In the genomic region with DNA sequence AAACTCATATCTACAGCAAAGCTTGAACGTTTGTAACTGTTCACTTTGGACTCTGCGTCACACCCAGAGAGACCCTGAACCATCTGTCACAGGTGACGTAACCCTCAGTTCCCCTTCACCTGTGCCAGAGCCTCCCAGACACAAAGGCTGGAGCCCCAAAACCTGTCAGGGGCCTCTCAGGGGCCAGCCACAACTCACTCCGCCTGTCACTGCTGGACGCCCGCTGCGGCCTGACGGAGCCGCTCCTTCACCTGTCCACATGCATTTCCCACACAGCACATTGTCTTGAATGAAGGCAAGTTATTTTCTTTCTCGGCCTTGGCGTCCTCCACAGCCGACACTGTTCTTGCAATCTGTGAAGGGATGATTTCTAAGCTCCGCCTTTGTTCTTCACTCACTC, we compare ENCODE assay signal across 19 cellular contexts. TPM values are rescaled to one million over a fixed set of nuclear protein-coding genes. Genes with fewer than 3 reads are reported as not detected.
DNase-seq lines count a peak whose midpoint lies in the region; ATAC-seq and TF ChIP-seq lines count a peak whose summit lies in the region.
"Had no signal": no experiment of that assay in that cellular context is flagged by ENCODE, and none has a peak within 500 bp of the region (broad histone marks: within the 10 kb centered on the region; RNA-seq: fewer than 3 reads in every experiment).

No MANE protein-coding gene starts in this region.

- TF ChIP-seq CTCF in CD14-positive monocyte (IDR thresholded peaks at IDR 0.05): no peak
- TF ChIP-seq CTCF in neural progenitor cell (IDR thresholded peaks at IDR 0.05): no peak

- H3K4me3 Mint-ChIP-seq in CD14-positive monocyte: no peak overlapping the region
- H3K4me3 Mint-ChIP-seq in CD8-positive, alpha-beta memory T cell: peak overlapping the region; percentile 57 to 91 (median 69)
- H3K4me3 Mint-ChIP-seq in activated T-helper 17 cell treated with anti-CD3 and anti-CD28 coated beads, Interleukin-2, amount 50 U/mL, for 72 hours: peak overlapping the region; percentile 68
- H3K4me3 Mint-ChIP-seq in memory B cell: peak overlapping the region; percentile 38
- no peak overlapping the region for H3K4me3 Mint-ChIP-seq in neural progenitor cell

- no peak overlapping the region for H3K27ac ChIP-seq in CD8-positive, alpha-beta memory T cell (ENCODE audit: low read depth, low read length)
- H3K27ac ChIP-seq in neural progenitor cell: no peak overlapping the region
- H3K27ac ChIP-seq: esophagus muscularis mucosa, heart left ventricle, right lobe of liver, thyroid gland had no signal

- H3F3A ChIP-seq in neural progenitor cell (ENCODE audit: low read depth): peaks cover 13% of the 10 kb centered on the region

- H3K4me1 ChIP-seq in CD8-positive, alpha-beta memory T cell (ENCODE audit: insufficient read depth, low read length): peaks cover 89% of the 10 kb centered on the region
- H3K4me1 ChIP-seq in neural progenitor cell: peaks cover 27% of the 10 kb centered on the region

- H3K4me2 ChIP-seq in neural progenitor cell: no peak overlapping the region

- no peak for ATAC-seq in activated T-helper 17 cell treated with anti-CD3 and anti-CD28 coated beads, Interleukin-2, amount 50 U/mL, for 72 hours (replicated peaks)
- no peak for ATAC-seq in memory B cell (ENCODE audit: low read depth)
- ATAC-seq: heart left ventricle, right lobe of liver had no signal

- H4K20me1 ChIP-seq in neural progenitor cell (ENCODE audit: low read depth): peaks cover 7% of the 10 kb centered on the region

- DNase-seq in CD14-positive monocyte (ENCODE audit: low spot score): no peak
- DNase-seq in CD8-positive, alpha-beta memory T cell: no peak
- DNase-seq in memory B cell (ENCODE audit: low spot score in 2 of 2): no peak
- no peak for DNase-seq in neural progenitor cell (ENCODE audit: low spot score)
- no peak for DNase-seq in stimulated activated CD4-positive, alpha-beta T cell treated with anti-CD3 and anti-CD28 coated beads, Interleukin-1b, Interleukin-23, amount 100 ng/mL, for 48 hours
- no peak for DNase-seq in NCI-H146 (lab: John Stamatoyannopoulos, UW)
- DNase-seq: NCI-H1694, NCI-H510A treated with DMSO at 0.1 percent for 48 hours, thyroid gland had no signal

- H3K27ac Mint-ChIP-seq in CD14-positive monocyte (peak overlapping the region in 4 of 7 donors; percentile 33 to 83 (median 58)), memory B cell (peak overlapping the region; percentile 80), neural progenitor cell (no peak overlapping the region)
- peak overlapping the region; percentile 41 to 98 (median 90) for H3K27ac Mint-ChIP-seq in CD8-positive, alpha-beta memory T cell
- H3K27ac Mint-ChIP-seq in activated T-helper 17 cell treated with anti-CD3 and anti-CD28 coated beads, Interleukin-2, amount 50 U/mL, for 72 hours: peak overlapping the region; percentile 82

- H3K79me2 ChIP-seq in neural progenitor cell (ENCODE audit: low read depth): no peaks in the 10 kb centered on the region

- POLR2A ChIA-PET in CD8-positive, alpha-beta memory T cell (lab: Charles Lee): no interaction called here

- peaks cover 69% of the 10 kb centered on the region for H3K4me1 Mint-ChIP-seq in CD14-positive monocyte
- H3K4me1 Mint-ChIP-seq in CD8-positive, alpha-beta memory T cell: peaks cover 73 to 89% (median 80%) of the 10 kb centered on the region in 3 donors
- H3K4me1 Mint-ChIP-seq in activated T-helper 17 cell treated with anti-CD3 and anti-CD28 coated beads, Interleukin-2, amount 50 U/mL, for 72 hours: peaks cover 50% of the 10 kb centered on the region
- H3K4me1 Mint-ChIP-seq in memory B cell: peaks cover 54% of the 10 kb centered on the region
- H3K4me1 Mint-ChIP-seq in neural progenitor cell: peaks cover 65% of the 10 kb centered on the region

- no peak overlapping the region for H3K4me3 ChIP-seq in CD8-positive, alpha-beta memory T cell (ENCODE audit: low read length)
- no peak overlapping the region for H3K4me3 ChIP-seq in neural progenitor cell
- H3K4me3 ChIP-seq: esophagus muscularis mucosa, heart left ventricle, right lobe of liver, thyroid gland had no signal

- CTCF ChIA-PET in CD8-positive, alpha-beta memory T cell (lab: Charles Lee): interaction anchor here (1.3 to 9.0 kb wide), 2 partner anchors 13 to 104 kb away, joined by 3 to 60 read pairs; no protein-coding TSS in a partner anchor

- intact Hi-C loops in CD14-positive monocyte (cut with micrococcal nuclease): no loop called here

- H3K9me3 Mint-ChIP-seq in CD14-positive monocyte (no peaks in the 10 kb centered on the region), memory B cell (no peaks in the 10 kb centered on the region), neural progenitor cell (no peaks in the 10 kb centered on the region)
- no peaks in the 10 kb centered on the region for H3K9me3 Mint-ChIP-seq in CD8-positive, alpha-beta memory T cell
- H3K9me3 Mint-ChIP-seq in activated T-helper 17 cell treated with anti-CD3 and anti-CD28 coated beads, Interleukin-2, amount 50 U/mL, for 72 hours: no peaks in the 10 kb centered on the region

- no peaks in the 10 kb centered on the region for H3K27me3 ChIP-seq in CD8-positive, alpha-beta memory T cell (ENCODE audit: insufficient read depth, low read length, poor library complexity, severe bottlenecking)
- peaks cover 17% of the 10 kb centered on the region for H3K27me3 ChIP-seq in neural progenitor cell
- H3K27me3 ChIP-seq: esophagus muscularis mucosa, heart left ventricle, right lobe of liver, thyroid gland had no signal

- H2AFZ ChIP-seq in neural progenitor cell (replicated peaks): no peak overlapping the region

- H3K9me3 ChIP-seq in CD8-positive, alpha-beta memory T cell (ENCODE audit: low read length): no peaks in the 10 kb centered on the region
- H3K9me3 ChIP-seq in neural progenitor cell (ENCODE audit: low read depth): no peaks in the 10 kb centered on the region
- H3K9me3 ChIP-seq: esophagus muscularis mucosa, heart left ventricle, right lobe of liver, thyroid gland had no signal

- H3K36me3 Mint-ChIP-seq in CD14-positive monocyte (peaks cover 43 to 45% of the 10 kb centered on the region in 2 donors), memory B cell (peaks cover 7% of the 10 kb centered on the region), neural progenitor cell (peaks cover 4% of the 10 kb centered on the region)
- peaks cover 12 to 68% (median 17%) of the 10 kb centered on the region in 3 donors for H3K36me3 Mint-ChIP-seq in CD8-positive, alpha-beta memory T cell
- H3K36me3 Mint-ChIP-seq in activated T-helper 17 cell treated with anti-CD3 and anti-CD28 coated beads, Interleukin-2, amount 50 U/mL, for 72 hours (ENCODE audit: low read depth): peaks cover 56% of the 10 kb centered on the region

- no peak overlapping the region for H3K9ac ChIP-seq in neural progenitor cell

- H3K27me3 Mint-ChIP-seq in CD14-positive monocyte (ENCODE audit: low read depth in 3 of 3): peaks cover 0 to 3% (median 2%) of the 10 kb centered on the region in 3 donors
- peaks cover 0 to 6% of the 10 kb centered on the region in 2 donors for H3K27me3 Mint-ChIP-seq in CD8-positive, alpha-beta memory T cell
- H3K27me3 Mint-ChIP-seq in activated T-helper 17 cell treated with anti-CD3 and anti-CD28 coated beads, Interleukin-2, amount 50 U/mL, for 72 hours: no peaks in the 10 kb centered on the region
- no peaks in the 10 kb centered on the region for H3K27me3 Mint-ChIP-seq in memory B cell
- H3K27me3 Mint-ChIP-seq in neural progenitor cell (ENCODE audit: insufficient read depth, low read depth): peaks cover 5% of the 10 kb centered on the region

- H3K36me3 ChIP-seq in CD8-positive, alpha-beta memory T cell (ENCODE audit: insufficient read depth, low read length): peaks cover 14% of the 10 kb centered on the region
- no peaks in the 10 kb centered on the region for H3K36me3 ChIP-seq in neural progenitor cell
- H3K36me3 ChIP-seq: esophagus muscularis mucosa, right lobe of liver, thyroid gland had no signal

RNA-seq across cellular contexts. Expression of a gene that starts 7.9 kb away (rescaled TPM):
- polyA plus RNA-seq in CD14-positive monocyte: 10 to 100 TPM in 1 of 2 donors, 1 to 10 TPM in 1; 9.0 to 16.6 TPM
- 10 to 100 TPM; 26.4 to 27.1 TPM for total RNA-seq in CD8-positive, alpha-beta memory T cell
- polyA plus RNA-seq in CD8-positive, alpha-beta memory T cell: 123 TPM
- 10 to 100 TPM; 18.4 to 62.5 TPM for total RNA-seq in activated T-helper 17 cell treated with anti-CD3 and anti-CD28 coated beads, Interleukin-2, amount 50 U/mL, for 72 hours
- total RNA-seq in neural progenitor cell (ENCODE audit: low replicate concordance): 2.9 and 6.0 TPM in 2 replicates

RNA-seq across cellular contexts. Expression of a gene that starts 54.6 kb away (rescaled TPM):
- under 1 TPM in 1 of 2 donors, not detected in 1; 0.21 TPM for polyA plus RNA-seq in CD14-positive monocyte
- not detected for total RNA-seq in CD8-positive, alpha-beta memory T cell
- polyA plus RNA-seq in CD8-positive, alpha-beta memory T cell: 0.31 TPM
- not detected for total RNA-seq in activated T-helper 17 cell treated with anti-CD3 and anti-CD28 coated beads, Interleukin-2, amount 50 U/mL, for 72 hours
- not detected in 2 replicates for total RNA-seq in neural progenitor cell (ENCODE audit: low replicate concordance)
- total RNA-seq: Daoy, dermis microvascular lymphatic vessel endothelial cell, esophagus muscularis mucosa, heart left ventricle, mesenteric fat pad, PC-3, right lobe of liver, thyroid gland had no signal
- polyA plus RNA-seq: BJ, heart left ventricle, keratinocyte had no signal

Comparison
In these comparisons a context has a peak if more than half of its experiments do, and no peak if none do; other contexts are left out.
1. H3K4me3 Mint-ChIP-seq: peak in CD8-positive, alpha-beta memory T cell (7 of 7), activated T-helper 17 cell treated with anti-CD3 and anti-CD28 coated beads, Interleukin-2, amount 50 U/mL, for 72 hours (single experiment) and memory B cell (single experiment); none in CD14-positive monocyte (0 of 2) and neural progenitor cell (single experiment).